In genomic region chr20:16327606-16328005, GRCh38 we compare ENCODE assay signal across 26 cellular contexts.
"Had no signal": no experiment of that assay in that cellular context is flagged by ENCODE, and none has a peak within 500 bp of the region (broad histone marks: within the 10 kb centered on the region; RNA-seq: fewer than 3 reads in every experiment).

No MANE protein-coding gene starts in this region.

- H3K4me3 ChIP-seq: hepatocyte, lung, mucosa of descending colon, pancreas, prostate gland, skin epidermis, stomach, testis, thyroid gland, transverse colon, upper lobe of left lung, vagina had no signal

- ATAC-seq: left lobe of liver; mucosa of descending colon; naive thymus-derived CD8-positive, alpha-beta T cell; pancreas; sciatic nerve; stimulated activated naive B cell treated with anti-CD40 and anti-IgM and Interleukin-4, amounts not matched to agents 10 μg/mL and 1 μg/mL and 100 μg/mL, for 72 hours; stimulated activated naive CD8-positive, alpha-beta T cell treated with anti-CD3 and anti-CD28 coated beads, Interleukin-15, Interleukin-2, amounts not matched to agents 100 U/mL and 50 U/mL, for 24 hours had no signal

- H3K36me3 ChIP-seq: pancreas, prostate gland, thyroid gland, vagina had no signal

- H3K4me1 ChIP-seq: pancreas, prostate gland, stomach, testis, thyroid gland, transverse colon, upper lobe of left lung, vagina had no signal

- H3K27me3 ChIP-seq: hepatocyte, pancreas, stomach, testis, thyroid gland, transverse colon, upper lobe of left lung, vagina had no signal

- H3K9me3 ChIP-seq: pancreas, prostate gland, testis, thyroid gland, transverse colon, upper lobe of left lung, vagina had no signal

- H3K27ac ChIP-seq: hepatocyte, pancreas, prostate gland, skin epidermis, stomach, testis, thyroid gland, transverse colon, upper lobe of left lung, vagina had no signal

- DNase-seq: head of caudate nucleus; islet precursor cell; midbrain; mucosa of descending colon; naive thymus-derived CD8-positive, alpha-beta T cell; nucleus accumbens; pancreas; posterior cingulate gyrus; stimulated activated CD4-positive, alpha-beta T cell treated with anti-CD3 and anti-CD28 coated beads, Interleukin-12 subunit alpha, Interleukin-12 subunit beta, amount 100 ng/mL, for 4 hours; stimulated activated CD4-positive, alpha-beta T cell treated with anti-CD3 and anti-CD28 coated beads, Interleukin-15, amount 100 ng/mL, for 24 hours; stimulated activated CD4-positive, alpha-beta T cell treated with anti-CD3 and anti-CD28 coated beads, Interleukin-2, amount 100 ng/mL, for 24 hours; stimulated activated CD4-positive, alpha-beta T cell treated with anti-CD3 and anti-CD28 coated beads, Interleukin-4, amount 100 ng/mL, for 1 hour; stimulated activated naive B cell treated with anti-CD40 and anti-IgM and Interleukin-4, amounts not matched to agents 10 μg/mL and 1 μg/mL and 100 μg/mL, for 72 hours; stimulated activated naive CD8-positive, alpha-beta T cell treated with anti-CD3 and anti-CD28 coated beads, Interleukin-15, Interleukin-2, amounts not matched to agents 100 U/mL and 50 U/mL, for 24 hours; stomach; testis; thyroid gland; transverse colon; upper lobe of left lung had no signal
